ENCODE assay signal across 8 cellular contexts in genomic region chr22:27990879-27991278, GRCh38.
DNase-seq lines count a peak whose midpoint lies in the region; ATAC-seq and TF ChIP-seq lines count a peak whose summit lies in the region.

No MANE protein-coding gene starts in this region.

- peaks cover 0 to 2% (median 0%) of the 10 kb centered on the region in 4 donors for H3K36me3 ChIP-seq in right lobe of liver

- TF ChIP-seq POLR2A in right lobe of liver (IDR thresholded peaks at IDR 0.05) = no peak

- H3K9me3 ChIP-seq in right lobe of liver = no peaks in the 10 kb centered on the region

- peak overlapping the region in 1 of 3 donors; percentile 25 for H3K4me3 ChIP-seq in right lobe of liver

- H3K4me3 Mint-ChIP-seq in CD14-positive monocyte = no peak overlapping the region

- H3K27ac Mint-ChIP-seq in CD14-positive monocyte = peak overlapping the region in 1 of 7 donors; percentile 62

- peaks cover 0 to 1% (median 0%) of the 10 kb centered on the region in 3 donors for H3K27me3 Mint-ChIP-seq in CD14-positive monocyte (ENCODE audit: low read depth in 3 of 3)

- H3K36me3 Mint-ChIP-seq in CD14-positive monocyte = no peaks in the 10 kb centered on the region

- no peak for DNase-seq in CD14-positive monocyte (ENCODE audit: low spot score)
- peak; percentile 57 for DNase-seq in HT1080 (ENCODE audit: low read depth)
- DNase-seq in cerebellar cortex (ENCODE audit: low spot score) = peak; percentile 11
- peak; percentile 74 to 86 (median 80) for DNase-seq in right lobe of liver
- DNase-seq in NCI-H146 treated with DMSO at 0.1 percent for 48 hours (lab: John Stamatoyannopoulos, UW; ENCODE audit: unreplicated experiment) = no peak
- no peak for DNase-seq in NCI-H526 treated with DMSO at 0.1 percent for 48 hours (lab: John Stamatoyannopoulos, UW)

- peaks cover 14% of the 10 kb centered on the region for H3K4me1 Mint-ChIP-seq in CD14-positive monocyte

- peaks cover 0 to 10% (median 2%) of the 10 kb centered on the region in 4 donors for H3K4me1 ChIP-seq in right lobe of liver

- TF ChIP-seq CTCF in CD14-positive monocyte (IDR thresholded peaks at IDR 0.05) (peak; percentile 29), right lobe of liver (IDR thresholded peaks at IDR 0.05) (peak; percentile 61 to 79 (median 72))

- intact Hi-C loops in CD14-positive monocyte (cut with micrococcal nuclease) = no loop called here
- intact Hi-C loops in right lobe of liver (cut with DNase I) = no loop called here

- peaks cover 0 to 3% (median 0%) of the 10 kb centered on the region in 7 donors for H3K9me3 Mint-ChIP-seq in CD14-positive monocyte

- no peaks in the 10 kb centered on the region for H3K27me3 ChIP-seq in right lobe of liver

- peak overlapping the region; percentile 21 to 88 (median 82) for H3K27ac ChIP-seq in right lobe of liver

- ATAC-seq in right lobe of liver = peak; percentile 94 to 97 (median 94)
- no peak for ATAC-seq in HG03139 (IDR thresholded peaks at IDR 0.05; ENCODE audit: unreplicated experiment)
- no peak for ATAC-seq in HG02642 (IDR thresholded peaks at IDR 0.05; ENCODE audit: poor library complexity, unreplicated experiment)

- 27% methylated on average over 5 of the region's 12 CpGs for WGBS in right lobe of liver (ENCODE audit: insufficient coverage, low coverage, low lambda C conversion rate, missing lambda C conversion rate)

Comparison
In these comparisons a context has a peak if more than half of its experiments do, and no peak if none do; other contexts are left out.
1. DNase-seq: peak in HT1080 (single experiment), cerebellar cortex (single experiment) and right lobe of liver (3 of 3); none in CD14-positive monocyte (single experiment), NCI-H146 treated with DMSO at 0.1 percent for 48 hours (single experiment) and NCI-H526 treated with DMSO at 0.1 percent for 48 hours (single experiment).
2. ATAC-seq: peak in right lobe of liver (4 of 4); none in HG03139 (single experiment) and HG02642 (single experiment).